Comparison of ENCODE assay signal across 10 cellular contexts in the genomic region with DNA sequence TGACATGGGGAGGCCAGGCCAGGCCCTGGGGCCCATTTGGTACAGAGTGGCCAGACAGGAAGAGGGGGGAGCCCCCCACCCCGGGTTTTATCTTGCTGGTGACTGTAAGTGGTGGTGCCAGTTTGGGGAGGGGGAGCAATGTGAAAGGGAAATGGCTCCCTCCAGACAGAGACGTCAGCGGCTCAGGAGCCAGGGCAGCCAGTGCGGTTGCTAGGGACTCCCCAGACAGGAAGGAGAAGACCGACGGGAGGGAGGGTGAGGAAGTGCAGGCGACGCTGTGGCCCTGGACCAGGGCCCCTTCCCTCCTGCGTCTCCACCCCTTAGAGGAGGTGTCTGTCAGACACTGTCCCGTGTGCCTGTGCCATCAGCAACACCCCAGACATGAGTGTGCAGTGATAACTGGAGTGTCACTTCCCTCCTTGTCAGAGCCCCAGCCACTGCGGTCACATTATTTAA. TPM values are rescaled to one million over a fixed set of nuclear protein-coding genes. Genes with fewer than 3 reads are reported as not detected.
DNase-seq lines count a peak whose midpoint lies in the region; ATAC-seq, FAIRE-seq and TF ChIP-seq lines count a peak whose summit lies in the region.
"Had no signal": no experiment of that assay in that cellular context is flagged by ENCODE, and none has a peak within 500 bp of the region (broad histone marks: within the 10 kb centered on the region; RNA-seq: fewer than 3 reads in every experiment).

No MANE protein-coding gene starts in this region.

- no peak for DNase-seq in HepG2 (ENCODE audit: low spot score)
- DNase-seq in HL-60 (ENCODE audit: low read depth in 1 of 2, low spot score in 1 of 2) = peak; percentile 81 to 84
- DNase-seq in activated CD4-positive, alpha-beta T cell treated with anti-CD3 and anti-CD28 coated beads, Interleukin-2, amount 10 ng/mL, durations not matched to agents 7 days and 5 days = peak; percentile 77
- peak; percentile 75 for DNase-seq in endodermal cell
- DNase-seq in nucleus accumbens (lab: John Stamatoyannopoulos, UW) = peak in 29 of 56 donors; percentile 27 to 67 (median 41)
- DNase-seq in type B pancreatic cell (ENCODE audit: extremely low spot score, unreplicated experiment) = peak; percentile 52
- DNase-seq in MCF 10A (ENCODE audit: unreplicated experiment) = no peak

- H3K27me3 Mint-ChIP-seq in activated CD4-positive, alpha-beta T cell treated with anti-CD3 and anti-CD28 coated beads, Interleukin-2, amount 10 ng/mL, durations not matched to agents 7 days and 5 days = peaks cover 20% of the 10 kb centered on the region
- H3K27me3 Mint-ChIP-seq in endodermal cell (ENCODE audit: insufficient read depth) (peaks cover 34% of the 10 kb centered on the region), type B pancreatic cell (peaks cover 16% of the 10 kb centered on the region), MCF 10A (ENCODE audit: insufficient read depth, unreplicated experiment) (no peaks in the 10 kb centered on the region)

- CTCF ChIA-PET in HepG2 (lab: Yijun Ruan, JAX; ENCODE audit: low intra/inter-chr PET ratio, low total read pairs) (no interaction called here), MCF 10A (lab: Yijun Ruan, JAX) (interaction anchor here (0.6 kb wide), 1 partner anchor 21 kb away, joined by 5 read pairs; no protein-coding TSS in a partner anchor)
- CTCF ChIA-PET in activated CD4-positive, alpha-beta T cell treated with anti-CD3 and anti-CD28 coated beads, Interleukin-2, amount 10 ng/mL, durations not matched to agents 7 days and 5 days (lab: Charles Lee) = interaction anchor here (0.6 to 1.7 kb wide), 6 partner anchors 13 to 375 kb away, joined by 3 to 7 read pairs (median 4); no protein-coding TSS in a partner anchor

- TF ChIP-seq CTCF in liver (IDR thresholded peaks at IDR 0.05; ENCODE audit: low read depth, low read length, missing input control) = peak; percentile 6
- no peak for TF ChIP-seq CTCF in HepG2 (CRISPR knock-in tag; IDR thresholded peaks at IDR 0.05)
- TF ChIP-seq CTCF in HL-60 (IDR thresholded peaks at IDR 0.05; ENCODE audit: insufficient read depth, low read length) = no peak
- no peak for TF ChIP-seq CTCF in endodermal cell (conservative IDR thresholded peaks at IDR 0.05)
- TF ChIP-seq CTCF in type B pancreatic cell (conservative IDR thresholded peaks at IDR 0.05) = no peak
- TF ChIP-seq CTCF in MCF 10A (IDR thresholded peaks at IDR 0.05; ENCODE audit: unreplicated experiment) = no peak

- no peak overlapping the region for H3K4me2 ChIP-seq in HepG2 (ENCODE audit: low read depth, low read length)

- H3K4me3 Mint-ChIP-seq in activated CD4-positive, alpha-beta T cell treated with anti-CD3 and anti-CD28 coated beads, Interleukin-2, amount 10 ng/mL, durations not matched to agents 7 days and 5 days = peak overlapping the region; percentile 12
- H3K4me3 Mint-ChIP-seq in endodermal cell (no peak overlapping the region), type B pancreatic cell (no peak overlapping the region), MCF 10A (ENCODE audit: unreplicated experiment) (no peak overlapping the region)

- H3K27ac ChIP-seq in liver (ENCODE audit: low read depth in 1 of 2, low read length in 2 of 2) (peak overlapping the region; percentile 55 to 78), HepG2 (ENCODE audit: extremely low read length, insufficient read depth, low read length) (no peak overlapping the region), HL-60 (replicated peaks) (peak overlapping the region; percentile 26), endodermal cell (ENCODE audit: low read depth, low read length) (peak overlapping the region; percentile 51)
- H3K27ac ChIP-seq: VCaP had no signal

- H3K27me3 ChIP-seq in liver (ENCODE audit: control insufficient read depth in 4 of 4, insufficient read depth in 4 of 4, low read length in 3 of 4) (no peaks in the 10 kb centered on the region), HepG2 (ENCODE audit: control insufficient read depth in 1 of 2, insufficient read depth in 2 of 2, low read length in 2 of 2) (peaks cover 1 to 20% of the 10 kb centered on the region in 2 experiments; a peak in 4 of 5 replicates), HL-60 (ENCODE audit: insufficient read depth, poor library complexity, severe bottlenecking) (no peaks in the 10 kb centered on the region), endodermal cell (ENCODE audit: control insufficient read depth, insufficient read depth, low read length, poor library complexity, severe bottlenecking) (peaks cover 13% of the 10 kb centered on the region)

- TF ChIP-seq EP300 in HepG2 (IDR thresholded peaks at IDR 0.05; ENCODE audit: low read depth in 2 of 2, low read length in 2 of 2) = no peak
- TF ChIP-seq EP300 in HepG2 (CRISPR knock-in tag; IDR thresholded peaks at IDR 0.05; ENCODE audit: borderline replicate concordance) = no peak

- no peak overlapping the region for H2AFZ ChIP-seq in HepG2 (ENCODE audit: low read length)

- FAIRE-seq in HepG2 (lab: Jason Lieb, UNC) = no peak

- TF ChIP-seq RAD21 in liver (IDR thresholded peaks at IDR 0.05) = peak in 1 of 2 donors; percentile 13
- no peak for TF ChIP-seq RAD21 in HepG2 (CRISPR knock-in tag; IDR thresholded peaks at IDR 0.05)

- peaks cover 29% of the 10 kb centered on the region for H3K4me1 Mint-ChIP-seq in activated CD4-positive, alpha-beta T cell treated with anti-CD3 and anti-CD28 coated beads, Interleukin-2, amount 10 ng/mL, durations not matched to agents 7 days and 5 days
- H3K4me1 Mint-ChIP-seq in endodermal cell = peaks cover 13% of the 10 kb centered on the region
- peaks cover 28% of the 10 kb centered on the region for H3K4me1 Mint-ChIP-seq in type B pancreatic cell (ENCODE audit: unreplicated experiment)
- no peaks in the 10 kb centered on the region for H3K4me1 Mint-ChIP-seq in MCF 10A (ENCODE audit: insufficient read depth, unreplicated experiment)

- 28% methylated on average over 11 of the region's 11 CpGs for WGBS in liver
- 54% methylated on average over 5 of the region's 11 CpGs for WGBS in HepG2 (ENCODE audit: low lambda C conversion rate)
- 0 to 60% methylated on average over 2 to 11 of the region's 11 CpGs for WGBS in endodermal cell (ENCODE audit: insufficient coverage in 1 of 2, insufficient read length in 1 of 2), 2 experiments

- peak overlapping the region; percentile 82 for H3K27ac Mint-ChIP-seq in activated CD4-positive, alpha-beta T cell treated with anti-CD3 and anti-CD28 coated beads, Interleukin-2, amount 10 ng/mL, durations not matched to agents 7 days and 5 days
- H3K27ac Mint-ChIP-seq in endodermal cell (no peak overlapping the region), type B pancreatic cell (no peak overlapping the region), MCF 10A (ENCODE audit: low read depth, unreplicated experiment) (no peak overlapping the region)

- H3K9me3 ChIP-seq in liver (ENCODE audit: control insufficient read depth in 4 of 4, low read length in 3 of 4) = no peaks in the 10 kb centered on the region
- no peaks in the 10 kb centered on the region for H3K9me3 ChIP-seq in HepG2 (ENCODE audit: low read length)
- no peaks in the 10 kb centered on the region for H3K9me3 ChIP-seq in endodermal cell (ENCODE audit: control insufficient read depth, low read length)

- in situ Hi-C loops in HepG2 (cut with HindIII; ENCODE audit: extremely low pct_ligation_motif_present, low pct_unique_long_range_greater_than_20kb) = no loop called here

- BruUV-seq in HepG2 (replicated peaks; lab: Mats Ljungman, UMichigan) (no TSS peak), MCF 10A (replicated peaks; lab: Mats Ljungman, UMichigan) (no TSS peak)

- intact Hi-C loops in HepG2 (cut with micrococcal nuclease; ENCODE audit: unreplicated experiment) (no loop called here), MCF 10A (cut with micrococcal nuclease) (no loop called here)

- H3K4me3 ChIP-seq in liver (ENCODE audit: low read depth in 1 of 3, low read length in 3 of 3) = no peak overlapping the region
- H3K4me3 ChIP-seq in HepG2 (replicated peaks in 1 of 3; ENCODE audit: insufficient read depth in 1 of 3, low read depth in 2 of 3, low read length in 3 of 3) = no peak overlapping the region
- H3K4me3 ChIP-seq in HL-60 (replicated peaks; ENCODE audit: insufficient read depth, low read length) = no peak overlapping the region
- no peak overlapping the region for H3K4me3 ChIP-seq in endodermal cell (ENCODE audit: low read length)

- H3K4me1 ChIP-seq in liver (ENCODE audit: control insufficient read depth in 4 of 4, insufficient read depth in 4 of 4, low read length in 3 of 4) (peaks cover 0 to 8% (median 0%) of the 10 kb centered on the region in 4 donors), HepG2 (ENCODE audit: insufficient read depth, low read length) (peaks cover 11% of the 10 kb centered on the region), endodermal cell (ENCODE audit: control insufficient read depth, insufficient read depth, low read length) (peaks cover 6% of the 10 kb centered on the region)

- H3K36me3 ChIP-seq in liver (ENCODE audit: control insufficient read depth in 4 of 4, insufficient read depth in 3 of 4, low read depth in 1 of 4, low read length in 3 of 4) (no peaks in the 10 kb centered on the region), HepG2 (replicated peaks in 1 of 2; ENCODE audit: control insufficient read depth in 1 of 2, insufficient read depth in 2 of 2, low read length in 2 of 2) (no peaks in the 10 kb centered on the region), endodermal cell (ENCODE audit: control insufficient read depth, insufficient read depth, low read length) (no peaks in the 10 kb centered on the region)

- H3K36me3 Mint-ChIP-seq in activated CD4-positive, alpha-beta T cell treated with anti-CD3 and anti-CD28 coated beads, Interleukin-2, amount 10 ng/mL, durations not matched to agents 7 days and 5 days (ENCODE audit: low read depth) = no peaks in the 10 kb centered on the region
- no peaks in the 10 kb centered on the region for H3K36me3 Mint-ChIP-seq in endodermal cell (ENCODE audit: low read depth)
- H3K36me3 Mint-ChIP-seq in type B pancreatic cell = peaks cover 3% of the 10 kb centered on the region
- H3K36me3 Mint-ChIP-seq in MCF 10A (ENCODE audit: insufficient read depth, unreplicated experiment) = no peaks in the 10 kb centered on the region

- TF ChIP-seq POLR2A in HepG2 (IDR thresholded peaks at IDR 0.05; ENCODE audit: insufficient read depth in 1 of 2, low read depth in 2 of 2, low read length in 2 of 2) = no peak

- ATAC-seq in HepG2 = no peak

- no peaks in the 10 kb centered on the region for H3K9me3 Mint-ChIP-seq in activated CD4-positive, alpha-beta T cell treated with anti-CD3 and anti-CD28 coated beads, Interleukin-2, amount 10 ng/mL, durations not matched to agents 7 days and 5 days
- H3K9me3 Mint-ChIP-seq in endodermal cell (no peaks in the 10 kb centered on the region), type B pancreatic cell (no peaks in the 10 kb centered on the region), MCF 10A (ENCODE audit: unreplicated experiment) (no peaks in the 10 kb centered on the region)

- no peaks in the 10 kb centered on the region for H4K20me1 ChIP-seq in HepG2 (ENCODE audit: insufficient read depth, low read length)

- no peaks in the 10 kb centered on the region for H3K79me2 ChIP-seq in HepG2 (ENCODE audit: insufficient read depth, low read length)

- POLR2A ChIA-PET in HepG2 (lab: Yijun Ruan, JAX) = no interaction called here
- POLR2A ChIA-PET in activated CD4-positive, alpha-beta T cell treated with anti-CD3 and anti-CD28 coated beads, Interleukin-2, amount 10 ng/mL, durations not matched to agents 7 days and 5 days (lab: Charles Lee) = interaction anchor here (0.5 kb wide), 1 partner anchor 8 kb away, joined by 3 read pairs; no protein-coding TSS in a partner anchor
- POLR2A ChIA-PET in MCF 10A (lab: Yijun Ruan, JAX) = no interaction called here

- no peak overlapping the region for H3K9ac ChIP-seq in liver (ENCODE audit: low read depth in 1 of 2, low read length in 2 of 2)
- H3K9ac ChIP-seq in HepG2 (ENCODE audit: insufficient read depth, low read depth, low read length) = no peak overlapping the region
- no peak overlapping the region for H3K9ac ChIP-seq in endodermal cell (ENCODE audit: extremely low read depth, low read length, poor library complexity, severe bottlenecking)

RNA-seq across cellular contexts. Expression of a gene that starts 7.0 kb away (rescaled TPM):
- total RNA-seq in liver (1 to 10 TPM; 5.2 to 5.9 TPM), HepG2 (2016; rRNA removed; fragmentation: Illumina TruSeq; extraction: Trizol) (0.18 and 0.24 TPM in 2 replicates), endodermal cell (10 to 100 TPM; 10.3 to 19.8 TPM), type B pancreatic cell (ENCODE audit: low replicate concordance) (4.3 and 28.8 TPM in 2 replicates), MCF 10A (2022) (0.35 and 0.54 TPM in 2 replicates)
- polyA plus RNA-seq in liver (1 to 10 TPM in 1 of 2 donors, under 1 TPM in 1; 0.94 to 3.4 TPM), HepG2 (2011; rRNA removed) (0.11 and 0.42 TPM in 2 replicates)
- total RNA-seq in HepG2 (2016; cell fraction: cytosol; rRNA removed; fragmentation: Illumina TruSeq; extraction: Trizol; ENCODE audit: low read depth) = not detected in 2 replicates
- 0.12 and 0.17 TPM in 2 replicates for total RNA-seq in HepG2 (2016; cell fraction: insoluble cytoplasmic fraction; rRNA removed; fragmentation: Illumina TruSeq; extraction: Trizol)
- total RNA-seq in HepG2 (2016; cell fraction: membrane; rRNA removed; fragmentation: Illumina TruSeq; extraction: Trizol) = 0.10 and 0.15 TPM in 2 replicates
- 0.34 and 0.43 TPM in 2 replicates for total RNA-seq in HepG2 (2016; cell fraction: nucleus; rRNA removed; fragmentation: Illumina TruSeq; extraction: Trizol)
- polyA plus RNA-seq in HepG2 (2011; cell fraction: cytosol; rRNA removed) = 0.15 and 0.32 TPM in 2 replicates
- 0.71 and 0.77 TPM in 2 replicates for polyA plus RNA-seq in HepG2 (2011; cell fraction: nucleus; rRNA removed)
- 0.28 and 0.65 TPM in 2 replicates for polyA plus RNA-seq in HepG2 (2012)
- 0.10 TPM in 1 of 2 replicates, not detected in the other for polyA plus RNA-seq in HepG2 (2016; cell fraction: cytosol; fragmentation: Illumina TruSeq; extraction: Trizol; ENCODE audit: low read depth)
- 0.24 and 0.26 TPM in 2 replicates for polyA plus RNA-seq in HepG2 (2016; cell fraction: insoluble cytoplasmic fraction; fragmentation: Illumina TruSeq; extraction: Trizol; ENCODE audit: low read depth)
- 0.21 TPM in 1 of 2 replicates, not detected in the other for polyA plus RNA-seq in HepG2 (2016; cell fraction: membrane; fragmentation: Illumina TruSeq; extraction: Trizol; ENCODE audit: low read depth)
- polyA plus RNA-seq in HepG2 (2016; cell fraction: nucleus; fragmentation: Illumina TruSeq; extraction: Trizol; ENCODE audit: insufficient read depth, low read depth) = 0.43 and 0.83 TPM in 2 replicates
- polyA minus RNA-seq in HepG2 (2011; rRNA and poly(A)+ RNA removed; ENCODE audit: low replicate concordance) = 0.28 TPM in 1 of 2 replicates, not detected in the other
- polyA minus RNA-seq in HepG2 (2011; cell fraction: cytosol; rRNA and poly(A)+ RNA removed) = 0.18 and 0.69 TPM in 2 replicates
- polyA minus RNA-seq in HepG2 (2011; cell fraction: nucleus; rRNA and poly(A)+ RNA removed) = 0.50 and 0.64 TPM in 2 replicates
- 1 to 10 TPM; 2.1 TPM for total RNA-seq in activated CD4-positive, alpha-beta T cell treated with anti-CD3 and anti-CD28 coated beads, Interleukin-2, amount 10 ng/mL, durations not matched to agents 7 days and 5 days
- 39.3 TPM for polyA plus RNA-seq in endodermal cell (2013, experiment 1 of 2)
- polyA plus RNA-seq in endodermal cell (2013, experiment 2 of 2) = 42.6 TPM

RNA-seq across cellular contexts. Expression of a gene that starts 44.5 kb away (rescaled TPM):
- 10 to 100 TPM; 12.0 to 15.9 TPM for total RNA-seq in liver
- polyA plus RNA-seq in liver = 1 to 10 TPM; 5.2 to 7.3 TPM
- 9.0 and 14.3 TPM in 2 replicates for total RNA-seq in HepG2 (2016; rRNA removed; fragmentation: Illumina TruSeq; extraction: Trizol)
- total RNA-seq in HepG2 (2016; cell fraction: cytosol; rRNA removed; fragmentation: Illumina TruSeq; extraction: Trizol; ENCODE audit: low read depth) = 2.0 and 2.3 TPM in 2 replicates
- total RNA-seq in HepG2 (2016; cell fraction: insoluble cytoplasmic fraction; rRNA removed; fragmentation: Illumina TruSeq; extraction: Trizol) = 7.0 and 14.3 TPM in 2 replicates
- total RNA-seq in HepG2 (2016; cell fraction: membrane; rRNA removed; fragmentation: Illumina TruSeq; extraction: Trizol) = 4.2 and 4.3 TPM in 2 replicates
- 17.7 and 19.8 TPM in 2 replicates for total RNA-seq in HepG2 (2016; cell fraction: nucleus; rRNA removed; fragmentation: Illumina TruSeq; extraction: Trizol)
- polyA plus RNA-seq in HepG2 (2011; rRNA removed) = 20.1 and 22.0 TPM in 2 replicates
- 14.1 and 15.1 TPM in 2 replicates for polyA plus RNA-seq in HepG2 (2011; cell fraction: cytosol; rRNA removed)
- polyA plus RNA-seq in HepG2 (2011; cell fraction: nucleus; rRNA removed) = 24.3 and 28.3 TPM in 2 replicates
- 9.5 and 10.1 TPM in 2 replicates for polyA plus RNA-seq in HepG2 (2012)
- 1.2 and 1.4 TPM in 2 replicates for polyA plus RNA-seq in HepG2 (2016; cell fraction: cytosol; fragmentation: Illumina TruSeq; extraction: Trizol; ENCODE audit: low read depth)
- polyA plus RNA-seq in HepG2 (2016; cell fraction: insoluble cytoplasmic fraction; fragmentation: Illumina TruSeq; extraction: Trizol; ENCODE audit: low read depth) = 5.4 and 6.6 TPM in 2 replicates
- 1.6 and 1.7 TPM in 2 replicates for polyA plus RNA-seq in HepG2 (2016; cell fraction: membrane; fragmentation: Illumina TruSeq; extraction: Trizol; ENCODE audit: low read depth)
- polyA plus RNA-seq in HepG2 (2016; cell fraction: nucleus; fragmentation: Illumina TruSeq; extraction: Trizol; ENCODE audit: insufficient read depth, low read depth) = 20.3 and 21.5 TPM in 2 replicates
- polyA minus RNA-seq in HepG2 (2011; rRNA and poly(A)+ RNA removed; ENCODE audit: low replicate concordance) = 49.6 and 66.8 TPM in 2 replicates
- 12.2 and 12.8 TPM in 2 replicates for polyA minus RNA-seq in HepG2 (2011; cell fraction: cytosol; rRNA and poly(A)+ RNA removed)
- polyA minus RNA-seq in HepG2 (2011; cell fraction: nucleus; rRNA and poly(A)+ RNA removed) = 26.4 and 31.6 TPM in 2 replicates
- total RNA-seq in activated CD4-positive, alpha-beta T cell treated with anti-CD3 and anti-CD28 coated beads, Interleukin-2, amount 10 ng/mL, durations not matched to agents 7 days and 5 days = 10 to 100 TPM; 13.7 TPM
- 10 to 100 TPM; 21.5 to 32.5 TPM for total RNA-seq in endodermal cell
- 26.1 TPM for polyA plus RNA-seq in endodermal cell (2013, experiment 1 of 2)
- 22.1 TPM for polyA plus RNA-seq in endodermal cell (2013, experiment 2 of 2)
- total RNA-seq in type B pancreatic cell (ENCODE audit: low replicate concordance) = 24.7 and 28.4 TPM in 2 replicates
- total RNA-seq in MCF 10A (2022) = 14.5 and 21.3 TPM in 2 replicates

RNA-seq across cellular contexts. Expression of a gene that starts 58.0 kb away (rescaled TPM):
- not detected for total RNA-seq in liver
- not detected for polyA plus RNA-seq in liver
- total RNA-seq in HepG2 (2016; rRNA removed; fragmentation: Illumina TruSeq; extraction: Trizol) = not detected in 2 replicates
- total RNA-seq in HepG2 (2016; cell fraction: cytosol; rRNA removed; fragmentation: Illumina TruSeq; extraction: Trizol; ENCODE audit: low read depth) = not detected in 2 replicates
- not detected in 2 replicates for total RNA-seq in HepG2 (2016; cell fraction: insoluble cytoplasmic fraction; rRNA removed; fragmentation: Illumina TruSeq; extraction: Trizol)
- not detected in 2 replicates for total RNA-seq in HepG2 (2016; cell fraction: membrane; rRNA removed; fragmentation: Illumina TruSeq; extraction: Trizol)
- not detected in 2 replicates for total RNA-seq in HepG2 (2016; cell fraction: nucleus; rRNA removed; fragmentation: Illumina TruSeq; extraction: Trizol)
- not detected in 2 replicates for polyA plus RNA-seq in HepG2 (2011; rRNA removed)
- not detected in 2 replicates for polyA plus RNA-seq in HepG2 (2011; cell fraction: cytosol; rRNA removed)
- not detected in 2 replicates for polyA plus RNA-seq in HepG2 (2011; cell fraction: nucleus; rRNA removed)
- not detected in 2 replicates for polyA plus RNA-seq in HepG2 (2012)
- not detected in 2 replicates for polyA plus RNA-seq in HepG2 (2016; cell fraction: cytosol; fragmentation: Illumina TruSeq; extraction: Trizol; ENCODE audit: low read depth)
- polyA plus RNA-seq in HepG2 (2016; cell fraction: insoluble cytoplasmic fraction; fragmentation: Illumina TruSeq; extraction: Trizol; ENCODE audit: low read depth) = not detected in 2 replicates
- polyA plus RNA-seq in HepG2 (2016; cell fraction: membrane; fragmentation: Illumina TruSeq; extraction: Trizol; ENCODE audit: low read depth) = not detected in 2 replicates
- not detected in 2 replicates for polyA plus RNA-seq in HepG2 (2016; cell fraction: nucleus; fragmentation: Illumina TruSeq; extraction: Trizol; ENCODE audit: insufficient read depth, low read depth)
- not detected in 2 replicates for polyA minus RNA-seq in HepG2 (2011; rRNA and poly(A)+ RNA removed; ENCODE audit: low replicate concordance)
- not detected in 2 replicates for polyA minus RNA-seq in HepG2 (2011; cell fraction: cytosol; rRNA and poly(A)+ RNA removed)
- not detected in 2 replicates for polyA minus RNA-seq in HepG2 (2011; cell fraction: nucleus; rRNA and poly(A)+ RNA removed)
- total RNA-seq in activated CD4-positive, alpha-beta T cell treated with anti-CD3 and anti-CD28 coated beads, Interleukin-2, amount 10 ng/mL, durations not matched to agents 7 days and 5 days = not detected
- not detected for total RNA-seq in endodermal cell
- polyA plus RNA-seq in endodermal cell (2013, experiment 1 of 2) = not detected
- polyA plus RNA-seq in endodermal cell (2013, experiment 2 of 2) = not detected
- total RNA-seq in type B pancreatic cell (ENCODE audit: low replicate concordance) = not detected in 2 replicates
- not detected in 2 replicates for total RNA-seq in MCF 10A (2022)
- polyA plus RNA-seq: AG04450 had no signal

Comparison
In these comparisons a context has a peak if more than half of its experiments do, and no peak if none do; other contexts are left out.
1. DNase-seq: peak in HL-60 (2 of 2), activated CD4-positive, alpha-beta T cell treated with anti-CD3 and anti-CD28 coated beads, Interleukin-2, amount 10 ng/mL, durations not matched to agents 7 days and 5 days (single experiment), endodermal cell (single experiment), nucleus accumbens (29 of 56) and type B pancreatic cell (single experiment); none in HepG2 (single experiment) and MCF 10A (single experiment).